In the genomic region with DNA sequence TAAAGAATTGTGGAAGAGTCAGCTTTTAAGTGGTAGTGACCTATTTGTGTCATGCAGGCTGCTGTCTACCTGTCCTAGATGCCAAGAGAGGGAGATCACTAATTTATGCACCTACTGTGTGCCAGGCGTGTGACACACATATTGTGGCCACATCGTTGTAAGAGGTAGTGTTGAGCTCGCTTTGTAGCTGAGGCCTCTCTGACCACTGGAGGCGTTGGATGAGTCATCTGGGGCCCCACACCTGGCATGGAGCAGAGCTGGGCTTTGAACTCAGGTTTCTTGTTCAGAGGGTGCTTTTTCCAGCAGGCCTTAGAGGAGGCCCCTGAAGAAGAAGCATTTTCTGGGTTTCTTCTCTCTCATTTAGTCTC, we compare ENCODE assay signal across 8 cellular contexts. TPM values are rescaled to one million over a fixed set of nuclear protein-coding genes. Genes with fewer than 3 reads are reported as not detected.
DNase-seq lines count a peak whose midpoint lies in the region; ATAC-seq, FAIRE-seq and TF ChIP-seq lines count a peak whose summit lies in the region.

No MANE protein-coding gene starts in this region.

- TF ChIP-seq CTCF in H1 (IDR thresholded peaks at IDR 0.05; ENCODE audit: control extremely low read depth in 1 of 3, insufficient read depth in 1 of 3, low read depth in 1 of 3, low read length in 3 of 3) = no peak
- no peak for TF ChIP-seq CTCF in BE2C (IDR thresholded peaks at IDR 0.05; ENCODE audit: low read depth, low read length)
- TF ChIP-seq CTCF in heart right ventricle (IDR thresholded peaks at IDR 0.05) = no peak

- H3K36me3 ChIP-seq in H1 (ENCODE audit: control insufficient read depth in 2 of 4, insufficient read depth in 4 of 4, low read length in 3 of 4) (no peaks in the 10 kb centered on the region; a peak in 2 of 8 replicates), BE2C (no peaks in the 10 kb centered on the region), heart right ventricle (peaks cover 0 to 22% (median 0%) of the 10 kb centered on the region in 9 donors)

- H3K14ac ChIP-seq in H1 (ENCODE audit: insufficient read length) = no peak overlapping the region

- 83% methylated on average over 4 of the region's 4 CpGs; no CpG with 5 or more reads in 1 of the 2 experiments for WGBS in H1 (ENCODE audit: extremely low coverage in 1 of 2, insufficient coverage in 1 of 2, insufficient read length in 1 of 2, insufficient replicate concordance in 2 of 2, low coverage in 1 of 2, low lambda C conversion rate in 2 of 2, missing lambda C conversion rate in 1 of 2), 2 experiments
- WGBS in heart right ventricle, 2 donors = 82 to 95% methylated on average over 4 of the region's 4 CpGs

- no peaks in the 10 kb centered on the region for H3K79me1 ChIP-seq in H1 (ENCODE audit: low read depth, low read length)

- CTCF ChIA-PET in H1 (lab: Charles Lee; ENCODE audit: partially characterized antibody) = interaction anchor here (0.9 to 6.8 kb wide), 4 partner anchors 8 to 33 kb away, joined by 3 to 55 read pairs (median 6); no protein-coding TSS in a partner anchor

- peaks cover 0 to 4% of the 10 kb centered on the region in 2 experiments for H4K20me1 ChIP-seq in H1 (replicated peaks in 1 of 2; ENCODE audit: control insufficient read depth in 1 of 2, insufficient read depth in 2 of 2, low read length in 2 of 2)

- no peak overlapping the region for H4K5ac ChIP-seq in H1 (ENCODE audit: insufficient read length, low read depth, low read length)

- H3K9ac ChIP-seq in H1 (replicated peaks in 1 of 4; ENCODE audit: extremely low read depth in 1 of 4, low read depth in 3 of 4, low read length in 3 of 4) = no peak overlapping the region

- no peaks in the 10 kb centered on the region for H3K9me3 ChIP-seq in H1 (ENCODE audit: insufficient read depth in 2 of 2, low read depth in 1 of 2, low read length in 1 of 2)
- H3K9me3 ChIP-seq in BE2C = no peaks in the 10 kb centered on the region
- no peaks in the 10 kb centered on the region for H3K9me3 ChIP-seq in heart right ventricle

- H3K23ac ChIP-seq in H1 (ENCODE audit: insufficient read length) = no peak overlapping the region

- no peak overlapping the region for H3K18ac ChIP-seq in H1 (ENCODE audit: extremely low read depth, low read length)

- no peak overlapping the region for H2BK15ac ChIP-seq in H1 (ENCODE audit: low read length)

- no peaks in the 10 kb centered on the region for H3K27me3 ChIP-seq in H1 (replicated peaks in 1 of 4; ENCODE audit: control insufficient read depth in 3 of 4, extremely low read depth in 1 of 4, insufficient read depth in 3 of 4, low read length in 3 of 4)
- H3K27me3 ChIP-seq in BE2C = no peaks in the 10 kb centered on the region
- H3K27me3 ChIP-seq in heart right ventricle = no peaks in the 10 kb centered on the region

- no peak overlapping the region for H3K56ac ChIP-seq in H1 (replicated peaks; ENCODE audit: insufficient read length, low read depth, low read length)

- H2BK120ac ChIP-seq in H1 (replicated peaks; ENCODE audit: low read depth, low read length) = no peak overlapping the region

- H3K4me2 ChIP-seq in H1 (ENCODE audit: insufficient read depth in 1 of 2, low read depth in 2 of 2, low read length in 2 of 2) = no peak overlapping the region

- no peak for TF ChIP-seq EP300 in H1 (IDR thresholded peaks at IDR 0.05; ENCODE audit: borderline replicate concordance in 1 of 2, low read depth in 2 of 2, low read length in 2 of 2)

- H3K27ac ChIP-seq in H1 (ENCODE audit: low read depth, low read length) (no peak overlapping the region), heart right ventricle (peak overlapping the region in 2 of 10 donors; percentile 73 to 79)

- DNase-seq in GM12892 (ENCODE audit: insufficient read length) (peak; percentile 62), NCI-H226 (peak; percentile 28), H1 (ENCODE audit: low read depth in 1 of 2, low spot score in 2 of 2) (no peak), urothelium cell line (ENCODE audit: low spot score) (peak; percentile 57), BE2C (no peak), heart right ventricle (no peak), hypothalamus (lab: John Stamatoyannopoulos, UW) (no peak)

- intact Hi-C loops in heart right ventricle (cut with DNase I) = no loop called here

- no peak overlapping the region for H2AK5ac ChIP-seq in H1 (ENCODE audit: low read depth, low read length)

- peaks cover 0 to 16% of the 10 kb centered on the region in 2 experiments; a peak in 1 of 4 replicates for H3K79me2 ChIP-seq in H1 (ENCODE audit: control insufficient read depth in 1 of 2, insufficient read depth in 2 of 2, low read length in 2 of 2)

- no peak for TF ChIP-seq RAD21 in H1 (IDR thresholded peaks at IDR 0.05 in 1 of 2, conservative IDR thresholded peaks at IDR 0.05 in 1 of 2; ENCODE audit: low read depth in 2 of 2, low read length in 2 of 2)

- FAIRE-seq in GM12892 (lab: Jason Lieb, UNC) (peak; percentile 87), H1 (lab: Jason Lieb, UNC) (no peak), urothelium cell line (lab: Jason Lieb, UNC) (no peak)

- POLR2A ChIA-PET in H1 (lab: Charles Lee; ENCODE audit: partially characterized antibody) = no interaction called here

- H4K8ac ChIP-seq in H1 (ENCODE audit: extremely low read depth, insufficient read depth, low read length) = no peak overlapping the region

- no peak overlapping the region for H4K91ac ChIP-seq in H1 (replicated peaks; ENCODE audit: insufficient read length, low read length)

- no peaks in the 10 kb centered on the region for H3K23me2 ChIP-seq in H1 (ENCODE audit: low read depth, low read length)

- H3K4me1 ChIP-seq in H1 (replicated peaks in 1 of 4; ENCODE audit: control insufficient read depth in 3 of 4, insufficient read depth in 4 of 4, low read length in 3 of 4) (peaks cover 2 to 12% (median 8%) of the 10 kb centered on the region in 4 experiments; a peak in 6 of 7 replicates), BE2C (peaks cover 20% of the 10 kb centered on the region), heart right ventricle (peaks cover 0 to 40% (median 27%) of the 10 kb centered on the region in 9 donors)

- TF ChIP-seq POLR2A in GM12892 (IDR thresholded peaks at IDR 0.05; ENCODE audit: low read depth, low read length) (no peak), H1 (IDR thresholded peaks at IDR 0.05; ENCODE audit: control extremely low read depth in 1 of 2, low read depth in 2 of 2, low read length in 2 of 2) (no peak)

- H2BK20ac ChIP-seq in H1 (ENCODE audit: low read length) = no peak overlapping the region

- no peak overlapping the region for H2AFZ ChIP-seq in H1 (ENCODE audit: low read length)

- H2BK12ac ChIP-seq in H1 (ENCODE audit: low read depth, low read length) = no peak overlapping the region

- no peak overlapping the region for H3K4ac ChIP-seq in H1 (replicated peaks; ENCODE audit: insufficient read length, low read depth, low read length)

- ATAC-seq in GM21717 (IDR thresholded peaks at IDR 0.05; ENCODE audit: unreplicated experiment) = peak; percentile 74
- no peak for ATAC-seq in heart right ventricle

- no peak overlapping the region for H2BK5ac ChIP-seq in H1 (ENCODE audit: low read depth, low read length)

- no peak overlapping the region for H3K4me3 ChIP-seq in H1 (ENCODE audit: extremely low read depth in 1 of 4, insufficient read depth in 2 of 4, low read depth in 3 of 4, low read length in 4 of 4)
- no peak overlapping the region for H3K4me3 ChIP-seq in BE2C (ENCODE audit: low read depth, low read length)
- H3K4me3 ChIP-seq in heart right ventricle = no peak overlapping the region

TF ChIP-seq in H1, 55 proteins besides CTCF, POLR2A, EP300 and RAD21:
- peak; percentile 65; the same call in 1 of the 2 replicates for TF ChIP-seq JUND (IDR thresholded peaks at IDR 0.05; ENCODE audit: low read length)
- TF ChIP-seq POLR2AphosphoS5 (IDR thresholded peaks at IDR 0.05; ENCODE audit: low read depth, low read length) = no peak
- TF ChIP-seq TCF12 (IDR thresholded peaks at IDR 0.05; ENCODE audit: low read depth, low read length) = no peak

RNA-seq across cellular contexts. Expression of gene LGALS9, which starts 52.3 kb away (rescaled TPM):
- polyA plus RNA-seq in GM12892 (2012; ENCODE audit: missing spikeins) = 125 TPM
- 0.77 and 1.7 TPM in 2 replicates for total RNA-seq in H1 (2021; fragmentation: NEBNext Ultra II Directional; extraction: Animal tissue kit (Norgen Biotek cat#: 25700))
- polyA plus RNA-seq in H1 (2011; rRNA removed) = 0.95 and 2.8 TPM in 2 replicates
- 1.8 TPM for polyA plus RNA-seq in H1 (2011; cell fraction: cytosol; rRNA removed)
- polyA plus RNA-seq in H1 (2011; cell fraction: nucleus; rRNA removed) = 12.2 TPM
- 2.4 to 3.2 TPM (median 2.6 TPM) in 4 replicates for polyA plus RNA-seq in H1 (2012, experiment 1 of 2)
- polyA plus RNA-seq in H1 (2012, experiment 2 of 2) = 0.59 TPM
- 0.67 TPM for polyA plus RNA-seq in H1 (2013, experiment 1 of 2)
- polyA plus RNA-seq in H1 (2013, experiment 2 of 2) = 0.61 TPM
- 2.1 and 2.8 TPM in 2 replicates for polyA minus RNA-seq in H1 (2011; rRNA and poly(A)+ RNA removed)
- polyA minus RNA-seq in H1 (2011; cell fraction: cytosol; rRNA and poly(A)+ RNA removed) = 0.73 TPM
- polyA minus RNA-seq in H1 (2011; cell fraction: nucleus; rRNA and poly(A)+ RNA removed) = 8.4 TPM
- 0.66 TPM for polyA plus RNA-seq in BE2C (2012; ENCODE audit: insufficient read depth, insufficient read length, low read depth)
- total RNA-seq in heart right ventricle = 10 to 100 TPM in 9 of 10 donors, 1 to 10 TPM in 1; 7.5 to 79.1 (median 16.2) TPM
- polyA plus RNA-seq in heart right ventricle = 10 to 100 TPM; 18.8 to 30.2 TPM

Comparison
In these comparisons a context has a peak if more than half of its experiments do, and no peak if none do; other contexts are left out.
1. DNase-seq: peak in GM12892 (single experiment), NCI-H226 (single experiment) and urothelium cell line (single experiment); none in H1 (0 of 2), BE2C (single experiment), heart right ventricle (0 of 2) and hypothalamus (0 of 51).